ENCODE assay signal across 1 cellular context in genomic region chr14:99229654-99230215, GRCh38.
A peak's percentile ranks its signal among the peaks of the same experiment; 100 is the strongest.
TF ChIP-seq lines count a peak whose summit lies in the region.

No MANE protein-coding gene starts in this region.

TF ChIP-seq in HEK293, 187 proteins besides CTCF, POLR2A, EP300 and RAD21 (continued from another document and continues in another):
- TF ChIP-seq ZNF184 (tag by site-specific recombination; IDR thresholded peaks at IDR 0.05) (no peak), ZNF350 (tag by site-specific recombination; IDR thresholded peaks at IDR 0.05) (no peak), ZNF2 (tag by site-specific recombination; IDR thresholded peaks at IDR 0.05) (no peak; the same call in 1 of the 2 replicates), ZNF202 (tag by site-specific recombination; IDR thresholded peaks at IDR 0.05; ENCODE audit: borderline replicate concordance) (no peak), ZNF391 (tag by site-specific recombination; IDR thresholded peaks at IDR 0.05; ENCODE audit: borderline replicate concordance, low read depth) (no peak), ZSCAN30 (tag by site-specific recombination; IDR thresholded peaks at IDR 0.05) (peak; percentile 65; the same call in 1 of the 2 replicates), ZFP3 (tag by site-specific recombination; IDR thresholded peaks at IDR 0.05; ENCODE audit: low read depth) (no peak), ZNF596 (tag by site-specific recombination; IDR thresholded peaks at IDR 0.05) (no peak), OVOL3 (tag by site-specific recombination; IDR thresholded peaks at IDR 0.05) (no peak), ZSCAN4 (tag by site-specific recombination; IDR thresholded peaks at IDR 0.05) (no peak), YY1 (tag by site-specific recombination; IDR thresholded peaks at IDR 0.05) (no peak), ZNF433 (tag by site-specific recombination; IDR thresholded peaks at IDR 0.05; ENCODE audit: low read depth) (no peak), ZNF302 (tag by site-specific recombination; IDR thresholded peaks at IDR 0.05; ENCODE audit: low read depth) (no peak), ZIC2 (tag by site-specific recombination; IDR thresholded peaks at IDR 0.05) (peak; percentile 94), ZNF354C (tag by site-specific recombination; IDR thresholded peaks at IDR 0.05; ENCODE audit: borderline replicate concordance, low read depth) (no peak), GLIS1 (tag by site-specific recombination; IDR thresholded peaks at IDR 0.05) (peak; percentile 99), PRDM4 (tag by site-specific recombination; IDR thresholded peaks at IDR 0.05) (no peak), KLF7 (tag by site-specific recombination; IDR thresholded peaks at IDR 0.05; ENCODE audit: borderline replicate concordance) (no peak), ZNF658 (tag by site-specific recombination; IDR thresholded peaks at IDR 0.05) (no peak), ZNF148 (tag by site-specific recombination; IDR thresholded peaks at IDR 0.05; ENCODE audit: borderline replicate concordance) (no peak), ZNF398 (tag by site-specific recombination; IDR thresholded peaks at IDR 0.05) (no peak), ZNF707 (tag by site-specific recombination; IDR thresholded peaks at IDR 0.05) (no peak), ZNF580 (tag by site-specific recombination; IDR thresholded peaks at IDR 0.05) (no peak), PATZ1 (tag by site-specific recombination; IDR thresholded peaks at IDR 0.05) (peak; percentile 86), HOXA7 (CRISPR knock-in tag; IDR thresholded peaks at IDR 0.05; ENCODE audit: borderline replicate concordance) (no peak), ZSCAN16 (tag by site-specific recombination; IDR thresholded peaks at IDR 0.05) (no peak), ZBTB7A (tag by site-specific recombination; IDR thresholded peaks at IDR 0.05; ENCODE audit: low read depth) (no peak), ZBTB10 (tag by site-specific recombination; IDR thresholded peaks at IDR 0.05) (no peak; the same call in 1 of the 2 replicates), ZNF623 (tag by site-specific recombination; IDR thresholded peaks at IDR 0.05) (no peak), PRDM2 (tag by site-specific recombination; IDR thresholded peaks at IDR 0.05; ENCODE audit: borderline replicate concordance) (no peak), ZNF26 (tag by site-specific recombination; IDR thresholded peaks at IDR 0.05) (no peak), WT1 (tag by site-specific recombination; IDR thresholded peaks at IDR 0.05) (peak; percentile 57), ZNF621 (tag by site-specific recombination; IDR thresholded peaks at IDR 0.05) (no peak), INSM2 (tag by site-specific recombination; IDR thresholded peaks at IDR 0.05) (no peak)
